ENCODE assay signal across 20 cellular contexts in genomic region chr7:158022601-158023000, GRCh38.
"Had no signal": no experiment of that assay in that cellular context is flagged by ENCODE, and none has a peak within 500 bp of the region (broad histone marks: within the 10 kb centered on the region; RNA-seq: fewer than 3 reads in every experiment).

No MANE protein-coding gene starts in this region.

- FAIRE-seq: astrocyte, K562, RCC 7860 had no signal

- ATAC-seq: activated CD4-positive, CD25-positive, alpha-beta regulatory T cell treated with anti-CD3 and anti-CD28 coated beads, Interleukin-2, amount 50 U/mL, for 24 hours; activated CD8-positive, alpha-beta T cell treated with anti-CD3 and anti-CD28 coated beads, Interleukin-2, amount 10 ng/mL, durations not matched to agents 7 days and 5 days; activated naive CD4-positive, alpha-beta T cell treated with anti-CD3 and anti-CD28 coated beads, Interleukin-2, amount 50 U/mL, for 72 hours; activated naive CD8-positive, alpha-beta T cell treated with anti-CD3 and anti-CD28 coated beads, Interleukin-2, amount 50 U/mL, for 24 hours; K562 had no signal

- DNase-seq: activated CD4-positive, alpha-beta T cell treated with anti-CD3 and anti-CD28 coated beads for 4 hours; activated CD8-positive, alpha-beta memory T cell treated with anti-CD3 and anti-CD28 coated beads, Interleukin-2, amount 50 U/mL, for 48 hours; activated CD8-positive, alpha-beta T cell treated with anti-CD3 and anti-CD28 coated beads, Interleukin-2, amount 10 ng/mL, durations not matched to agents 7 days and 5 days; activated naive CD4-positive, alpha-beta T cell treated with Interleukin-2 at 50 U/mL for 16 hours; activated naive CD8-positive, alpha-beta T cell treated with anti-CD3 and anti-CD28 coated beads, Interleukin-2, amount 50 U/mL, for 24 hours; activated T-cell treated with anti-CD3 and anti-CD28 coated beads, Interleukin-2, amount 50 U/mL, for 1 hour; amygdala; Karpas-422; MM.1S; NCI-H1105; NCI-H1436; NCI-H1694 treated with DMSO at 0.1 percent for 48 hours; NCI-H2029 treated with DMSO at 0.1 percent for 48 hours; NCI-H510A treated with DMSO at 0.1 percent for 48 hours; SHP77 treated with DMSO at 0.1 percent for 48 hours had no signal

- H3K4me3 ChIP-seq: K562 had no signal
